Comparison of ENCODE assay signal across 35 cellular contexts in the genomic region with DNA sequence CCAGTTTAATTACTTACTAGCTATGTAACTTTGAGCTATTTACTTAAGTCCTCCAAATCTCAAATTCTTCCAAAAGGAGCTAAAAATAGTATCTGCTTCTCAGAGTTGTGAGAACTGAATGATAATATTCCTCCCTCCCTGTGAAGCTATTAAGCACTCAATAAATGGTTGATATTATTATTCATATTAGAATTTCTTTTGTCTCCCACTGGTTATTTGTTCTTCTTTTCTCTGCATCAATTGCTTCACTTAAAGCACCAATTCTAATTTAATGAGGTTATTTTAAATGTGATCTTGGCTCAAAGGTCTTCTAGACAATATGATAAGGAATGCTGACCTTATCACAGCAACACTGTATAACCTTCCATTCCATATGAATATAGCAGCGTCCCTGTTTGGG. TPM values are rescaled to one million over a fixed set of nuclear protein-coding genes. Genes with fewer than 3 reads are reported as not detected.
"Had no signal": no experiment of that assay in that cellular context is flagged by ENCODE, and none has a peak within 500 bp of the region (broad histone marks: within the 10 kb centered on the region; RNA-seq: fewer than 3 reads in every experiment).

No MANE protein-coding gene starts in this region.

- H3K9me3 ChIP-seq: adrenal gland, body of pancreas, breast epithelium had no signal

- H3K27ac ChIP-seq: adrenal gland, body of pancreas, brain microvascular endothelial cell, breast epithelium, VCaP had no signal

- H3K4me1 ChIP-seq: adrenal gland, body of pancreas, breast epithelium had no signal

- H3K27me3 ChIP-seq: adrenal gland, body of pancreas, brain microvascular endothelial cell, breast epithelium had no signal

- H3K4me3 ChIP-seq: adrenal gland, body of pancreas, breast epithelium had no signal

- H3K36me3 ChIP-seq: adrenal gland, brain microvascular endothelial cell, breast epithelium had no signal

- DNase-seq: activated B cell treated with CpG ODN at 0.5 μM for 24 hours; activated CD4-positive, alpha-beta memory T cell treated with anti-CD3 and anti-CD28 coated beads for 36 hours; activated CD4-positive, alpha-beta T cell treated with anti-CD3 and anti-CD28 coated beads for 4 hours; activated CD4-positive, alpha-beta T cell treated with anti-CD3 and anti-CD28 coated beads, Interleukin-2, amount 10 ng/mL, durations not matched to agents 24 days and 14 days; activated CD4-positive, alpha-beta T cell treated with anti-CD3 and anti-CD28 coated beads, Interleukin-2, amount 50 U/mL, for 1 hour; activated CD4-positive, alpha-beta T cell treated with anti-CD3 and anti-CD28 coated beads, Interleukin-2, amount 50 U/mL, for 4 hours; activated CD4-positive, CD25-positive, alpha-beta regulatory T cell treated with anti-CD3 and anti-CD28 coated beads, Interleukin-2, amount 50 U/mL, for 72 hours; activated CD8-positive, alpha-beta memory T cell treated with anti-CD3 and anti-CD28 coated beads, Interleukin-2, amount 50 U/mL, for 4 hours; activated CD8-positive, alpha-beta T cell treated with anti-CD3 and anti-CD28 coated beads for 36 hours; activated effector memory CD4-positive, alpha-beta T cell treated with anti-CD3 and anti-CD28 coated beads, Interleukin-2, amount 50 U/mL, for 16 hours; activated gamma-delta T cell treated with Interleukin-2 at 50 U/mL for 16 hours; activated naive CD4-positive, alpha-beta T cell; activated naive CD4-positive, alpha-beta T cell treated with anti-CD3 and anti-CD28 coated beads for 36 hours; activated naive CD4-positive, alpha-beta T cell treated with anti-CD3 and anti-CD28 coated beads, Interleukin-2, amount 50 U/mL, for 16 hours; activated naive CD8-positive, alpha-beta T cell treated with anti-CD3 and anti-CD28 coated beads for 36 hours; activated T-cell treated with anti-CD3 and anti-CD28 coated beads for 4 hours; activated T-cell treated with anti-CD3 and anti-CD28 coated beads, Interleukin-2, amount 50 U/mL, for 1 hour; activated T-cell treated with anti-CD3 and anti-CD28 coated beads, Interleukin-2, amount 50 U/mL, for 4 hours; activated T-cell treated with anti-CD3 and anti-CD28 coated beads, Interleukin-2, amount 50 U/mL, for 72 hours; adrenal gland; amniotic stem cell; aorta; body of pancreas; brain microvascular endothelial cell; central memory CD4-positive, alpha-beta T cell; T-helper 2 cell; T-helper 9 cell had no signal

RNA-seq across cellular contexts. Expression of gene FOXD3, which starts 23.0 kb away (rescaled TPM):
- total RNA-seq: activated B cell treated with CpG ODN at 0.5 μM for 24 hours; activated CD4-positive, alpha-beta memory T cell treated with anti-CD3 and anti-CD28 coated beads for 36 hours; activated CD4-positive, alpha-beta T cell treated with anti-CD3 and anti-CD28 coated beads, Interleukin-2, amount 10 ng/mL, durations not matched to agents 24 days and 14 days; activated CD8-positive, alpha-beta memory T cell treated with anti-CD3 and anti-CD28 coated beads for 36 hours; activated CD8-positive, alpha-beta T cell treated with anti-CD3 and anti-CD28 coated beads for 36 hours; activated naive CD4-positive, alpha-beta T cell treated with anti-CD3 and anti-CD28 coated beads for 36 hours; activated naive CD4-positive, alpha-beta T cell treated with anti-CD3 and anti-CD28 coated beads, Interleukin-2, amount 50 U/mL, for 72 hours; activated naive CD8-positive, alpha-beta T cell treated with anti-CD3 and anti-CD28 coated beads for 36 hours; activated T-cell treated with anti-CD3 and anti-CD28 coated beads, Interleukin-2, amount 50 U/mL, for 4 hours; activated T-cell treated with anti-CD3 and anti-CD28 coated beads, Interleukin-2, amount 50 U/mL, for 72 hours; activated T-helper 1 cell treated with anti-CD3 and anti-CD28 coated beads, Interleukin-12 subunit alpha, Interleukin-12 subunit beta, Interleukin-2, Interleukin-4 antibody, amounts not matched to agents 30 ng/mL and 10 ng/mL and 1 ng/mL, durations not matched to agents 14 hours and 24 hours and 36 hours; activated T-helper 17 cell treated with anti-CD3 and anti-CD28 coated beads, Interleukin-2, amount 50 U/mL, for 72 hours; astrocyte; breast epithelium; cerebellum had no signal
- polyA plus RNA-seq: aorta had no signal
